In genomic region chr15:49171790-49172189, GRCh38 we compare ENCODE assay signal across 2 cellular contexts.
TF ChIP-seq lines count a peak whose summit lies in the region.

No MANE protein-coding gene starts in this region.

TF ChIP-seq in SK-N-SH, 30 proteins besides CTCF, POLR2A, EP300 and RAD21 (continued from another document):
- TF ChIP-seq MAX (IDR thresholded peaks at IDR 0.05; ENCODE audit: low read depth) = no peak
- no peak for TF ChIP-seq RXRA (IDR thresholded peaks at IDR 0.05; ENCODE audit: borderline replicate concordance, low read depth)
- TF ChIP-seq FOSL2 (IDR thresholded peaks at IDR 0.05; ENCODE audit: borderline replicate concordance, low read depth) = no peak
- TF ChIP-seq EZH2phosphoT487 (IDR thresholded peaks at IDR 0.05; ENCODE audit: borderline replicate concordance, low read depth) = no peak
- no peak for TF ChIP-seq NRF1 (IDR thresholded peaks at IDR 0.05; ENCODE audit: low read depth, low read length)

TF ChIP-seq in SK-N-SH treated with all-trans-retinoic acid at 6 μM for 48 hours, 23 proteins besides CTCF, POLR2A, EP300 and RAD21 (continued from another document):
- TF ChIP-seq TSHZ2 (CRISPR knock-in tag; IDR thresholded peaks at IDR 0.05) = no peak
- TF ChIP-seq OSR1 (CRISPR knock-in tag; IDR thresholded peaks at IDR 0.05) = no peak
- no peak for TF ChIP-seq POU6F1 (CRISPR knock-in tag; IDR thresholded peaks at IDR 0.05; ENCODE audit: borderline replicate concordance, low read depth)
- no peak for TF ChIP-seq ZFP30 (CRISPR knock-in tag; IDR thresholded peaks at IDR 0.05)
- no peak for TF ChIP-seq PATZ1 (CRISPR knock-in tag; IDR thresholded peaks at IDR 0.05; ENCODE audit: borderline replicate concordance)
- TF ChIP-seq RARB (CRISPR knock-in tag; IDR thresholded peaks at IDR 0.05) = no peak
- TF ChIP-seq ZNF70 (CRISPR knock-in tag; IDR thresholded peaks at IDR 0.05) = no peak
- no peak for TF ChIP-seq SNAI2 (CRISPR knock-in tag; IDR thresholded peaks at IDR 0.05)
- TF ChIP-seq CSRNP3 (CRISPR knock-in tag; IDR thresholded peaks at IDR 0.05) = no peak
- TF ChIP-seq ISL1 (CRISPR knock-in tag; IDR thresholded peaks at IDR 0.05) = no peak
- TF ChIP-seq PPARA (CRISPR knock-in tag; IDR thresholded peaks at IDR 0.05; ENCODE audit: borderline replicate concordance) = no peak
- TF ChIP-seq ZNF565 (CRISPR knock-in tag; conservative IDR thresholded peaks at IDR 0.05; ENCODE audit: low read depth) = no peak
- TF ChIP-seq ZNF8 (CRISPR knock-in tag; IDR thresholded peaks at IDR 0.05) = no peak
- no peak for TF ChIP-seq CREB5 (CRISPR knock-in tag; IDR thresholded peaks at IDR 0.05; ENCODE audit: low read depth)
- TF ChIP-seq BACH2 (CRISPR knock-in tag; IDR thresholded peaks at IDR 0.05; ENCODE audit: borderline replicate concordance) = no peak
- TF ChIP-seq ESRRG (CRISPR knock-in tag; IDR thresholded peaks at IDR 0.05) = no peak
